In genomic region chr3:169992156-169992555, GRCh38 we compare ENCODE assay signal across 24 cellular contexts.
"Had no signal": no experiment of that assay in that cellular context is flagged by ENCODE, and none has a peak within 500 bp of the region (broad histone marks: within the 10 kb centered on the region; RNA-seq: fewer than 3 reads in every experiment).

No MANE protein-coding gene starts in this region.

- H3K9me3 ChIP-seq: colonic mucosa, pancreas, prostate gland, spleen, thoracic aorta, uterus had no signal

- ATAC-seq: activated CD4-positive, alpha-beta T cell treated with anti-CD3 and anti-CD28 coated beads for 36 hours; activated CD8-positive, alpha-beta memory T cell treated with anti-CD3 and anti-CD28 coated beads, Interleukin-2, amount 10 ng/mL, durations not matched to agents 7 days and 5 days; activated CD8-positive, alpha-beta T cell treated with anti-CD3 and anti-CD28 coated beads, Interleukin-2, amount 10 ng/mL, durations not matched to agents 7 days and 5 days; activated naive CD8-positive, alpha-beta T cell treated with anti-CD3 and anti-CD28 coated beads, Interleukin-2, amount 50 U/mL, for 24 hours; left lobe of liver; naive thymus-derived CD4-positive, alpha-beta T cell; pancreas had no signal

- H3K4me1 ChIP-seq: colonic mucosa, pancreas, prostate gland, uterus had no signal

- H3K27ac ChIP-seq: colonic mucosa, pancreas, prostate gland, thoracic aorta, uterus had no signal

- DNase-seq: activated CD4-positive, alpha-beta T cell treated with anti-CD3 and anti-CD28 coated beads for 36 hours; activated CD4-positive, CD25-positive, alpha-beta regulatory T cell; activated CD8-positive, alpha-beta memory T cell treated with anti-CD3 and anti-CD28 coated beads, Interleukin-2, amount 10 ng/mL, durations not matched to agents 7 days and 5 days; activated CD8-positive, alpha-beta T cell treated with anti-CD3 and anti-CD28 coated beads, Interleukin-2, amount 10 ng/mL, durations not matched to agents 7 days and 5 days; activated naive CD8-positive, alpha-beta T cell treated with anti-CD3 and anti-CD28 coated beads, Interleukin-2, amount 50 U/mL, for 24 hours; activated T-cell treated with anti-CD3 and anti-CD28 coated beads, Interleukin-2, amount 50 U/mL, for 48 hours; amygdala; colonic mucosa; effector memory CD4-positive, alpha-beta T cell; erythroblast; foreskin fibroblast; kidney glomerular epithelial cell; mesendoderm; naive thymus-derived CD4-positive, alpha-beta T cell; nucleus accumbens; pancreas; retina; spleen; stimulated activated naive CD4-positive, alpha-beta T cell; uterus had no signal

- H3K36me3 ChIP-seq: colonic mucosa, prostate gland, uterus had no signal

- H3K4me3 ChIP-seq: colonic mucosa, lung, pancreas, prostate gland, spleen, thoracic aorta, uterus had no signal

- H3K27me3 ChIP-seq: colonic mucosa, pancreas, spleen, uterus had no signal
